Comparison of ENCODE assay signal across 33 cellular contexts in genomic region chr7:13792208-13792607, GRCh38.
"Had no signal": no experiment of that assay in that cellular context is flagged by ENCODE, and none has a peak within 500 bp of the region (broad histone marks: within the 10 kb centered on the region; RNA-seq: fewer than 3 reads in every experiment).

No MANE protein-coding gene starts in this region.

- H3K9me3 Mint-ChIP-seq: activated CD4-positive, alpha-beta memory T cell treated with anti-CD3 and anti-CD28 coated beads for 36 hours; activated CD4-positive, alpha-beta T cell treated with anti-CD3 and anti-CD28 coated beads, Interleukin-2, amount 10 ng/mL, durations not matched to agents 24 days and 14 days; activated T-cell treated with anti-CD3 and anti-CD28 coated beads, Interleukin-2, amount 50 U/mL, for 24 hours; activated T-cell treated with anti-CD3 and anti-CD28 coated beads, Interleukin-2, amount 50 U/mL, for 72 hours; activated T-helper 17 cell treated with anti-CD3 and anti-CD28 coated beads, Interleukin-2, amount 50 U/mL, for 72 hours; T-helper 2 cell treated with Interferon-gamma antibody and Interleukin-4, amounts not matched to agents 5 μg/mL and 100 μg/mL, for 36 hours had no signal

- FAIRE-seq: colon, endometrium, endothelial cell of umbilical vein, frontal cortex had no signal

- H3K4me1 ChIP-seq: body of pancreas, esophagus squamous epithelium had no signal

- H3K36me3 ChIP-seq: esophagus squamous epithelium had no signal

- H3K27me3 Mint-ChIP-seq: activated CD4-positive, alpha-beta memory T cell treated with anti-CD3 and anti-CD28 coated beads for 36 hours; activated CD4-positive, alpha-beta T cell treated with anti-CD3 and anti-CD28 coated beads for 36 hours; activated CD4-positive, alpha-beta T cell treated with anti-CD3 and anti-CD28 coated beads, Interleukin-2, amount 10 ng/mL, durations not matched to agents 24 days and 14 days; activated naive CD8-positive, alpha-beta T cell; activated T-cell treated with anti-CD3 and anti-CD28 coated beads, Interleukin-2, amount 50 U/mL, for 24 hours; activated T-helper 17 cell treated with anti-CD3 and anti-CD28 coated beads, Interleukin-2, amount 50 U/mL, for 72 hours had no signal

- H3K27ac Mint-ChIP-seq: activated CD4-positive, alpha-beta memory T cell treated with anti-CD3 and anti-CD28 coated beads for 36 hours; activated CD4-positive, alpha-beta T cell treated with anti-CD3 and anti-CD28 coated beads for 36 hours; activated CD4-positive, alpha-beta T cell treated with anti-CD3 and anti-CD28 coated beads, Interleukin-2, amount 10 ng/mL, durations not matched to agents 24 days and 14 days; activated CD8-positive, alpha-beta T cell treated with anti-CD3 and anti-CD28 coated beads, Interleukin-2, amount 10 ng/mL, durations not matched to agents 7 days and 5 days; activated naive CD8-positive, alpha-beta T cell; activated T-cell treated with anti-CD3 and anti-CD28 coated beads, Interleukin-2, amount 50 U/mL, for 24 hours; activated T-cell treated with anti-CD3 and anti-CD28 coated beads, Interleukin-2, amount 50 U/mL, for 72 hours; activated T-helper 17 cell treated with anti-CD3 and anti-CD28 coated beads, Interleukin-2, amount 50 U/mL, for 72 hours; T-helper 17 cell; T-helper 2 cell treated with Interferon-gamma antibody and Interleukin-4, amounts not matched to agents 5 μg/mL and 100 μg/mL, for 36 hours had no signal

- DNase-seq: activated CD4-positive, alpha-beta memory T cell treated with anti-CD3 and anti-CD28 coated beads for 36 hours; activated CD4-positive, alpha-beta T cell treated with anti-CD3 and anti-CD28 coated beads for 36 hours; activated CD4-positive, alpha-beta T cell treated with anti-CD3 and anti-CD28 coated beads, Interleukin-2, amount 10 ng/mL, durations not matched to agents 24 days and 14 days; activated CD4-positive, CD25-positive, alpha-beta regulatory T cell; activated CD4-positive, CD25-positive, alpha-beta regulatory T cell treated with anti-CD3 and anti-CD28 coated beads, Interleukin-2, amount 50 U/mL, for 72 hours; activated CD8-positive, alpha-beta memory T cell treated with anti-CD3 and anti-CD28 coated beads, Interleukin-2, amount 50 U/mL, for 48 hours; activated CD8-positive, alpha-beta T cell treated with anti-CD3 and anti-CD28 coated beads, Interleukin-2, amount 10 ng/mL, durations not matched to agents 7 days and 5 days; activated effector memory CD4-positive, alpha-beta T cell treated with Interleukin-2 at 50 U/mL for 16 hours; activated gamma-delta T cell treated with Interleukin-2 at 50 U/mL for 16 hours; activated naive CD4-positive, alpha-beta T cell treated with anti-CD3 and anti-CD28 coated beads, Interleukin-2, amount 50 U/mL, for 16 hours; activated naive CD4-positive, alpha-beta T cell treated with Interleukin-2 at 50 U/mL for 16 hours; activated T-cell treated with anti-CD3 and anti-CD28 coated beads for 4 hours; activated T-cell treated with anti-CD3 and anti-CD28 coated beads, Interleukin-2, amount 50 U/mL, for 24 hours; activated T-cell treated with anti-CD3 and anti-CD28 coated beads, Interleukin-2, amount 50 U/mL, for 72 hours; amniotic stem cell; aorta; body of pancreas; caudate nucleus; cortex of kidney; effector CD8-positive, alpha-beta T cell; esophagus squamous epithelium; head of caudate nucleus; hippocampal formation; T-helper 17 cell; T1000 had no signal

- H3K4me3 ChIP-seq: body of pancreas, esophagus squamous epithelium had no signal

- H3K9me3 ChIP-seq: body of pancreas, esophagus squamous epithelium had no signal

- H3K4me1 Mint-ChIP-seq: activated CD4-positive, alpha-beta T cell treated with anti-CD3 and anti-CD28 coated beads for 36 hours; activated CD4-positive, alpha-beta T cell treated with anti-CD3 and anti-CD28 coated beads, Interleukin-2, amount 10 ng/mL, durations not matched to agents 24 days and 14 days; activated T-helper 17 cell treated with anti-CD3 and anti-CD28 coated beads, Interleukin-2, amount 50 U/mL, for 72 hours; T-helper 17 cell had no signal

- H3K27ac ChIP-seq: body of pancreas, epithelial cell of prostate, esophagus squamous epithelium had no signal

- H3K27me3 ChIP-seq: body of pancreas, esophagus squamous epithelium had no signal

- ATAC-seq: activated CD4-positive, alpha-beta T cell treated with anti-CD3 and anti-CD28 coated beads for 36 hours; activated CD8-positive, alpha-beta T cell treated with anti-CD3 and anti-CD28 coated beads, Interleukin-2, amount 10 ng/mL, durations not matched to agents 7 days and 5 days; activated T-cell treated with anti-CD3 and anti-CD28 coated beads, Interleukin-2, amount 50 U/mL, for 72 hours; activated T-helper 17 cell treated with anti-CD3 and anti-CD28 coated beads, Interleukin-2, amount 50 U/mL, for 72 hours; body of pancreas; T-helper 17 cell had no signal

- H3K36me3 Mint-ChIP-seq: activated CD4-positive, alpha-beta memory T cell treated with anti-CD3 and anti-CD28 coated beads for 36 hours; activated naive CD8-positive, alpha-beta T cell had no signal

- H3K4me3 Mint-ChIP-seq: activated CD4-positive, alpha-beta memory T cell treated with anti-CD3 and anti-CD28 coated beads for 36 hours; activated CD4-positive, alpha-beta T cell treated with anti-CD3 and anti-CD28 coated beads for 36 hours; activated CD4-positive, alpha-beta T cell treated with anti-CD3 and anti-CD28 coated beads, Interleukin-2, amount 10 ng/mL, durations not matched to agents 24 days and 14 days; activated CD8-positive, alpha-beta T cell treated with anti-CD3 and anti-CD28 coated beads, Interleukin-2, amount 10 ng/mL, durations not matched to agents 7 days and 5 days; activated naive CD8-positive, alpha-beta T cell; activated T-cell treated with anti-CD3 and anti-CD28 coated beads, Interleukin-2, amount 50 U/mL, for 24 hours; activated T-cell treated with anti-CD3 and anti-CD28 coated beads, Interleukin-2, amount 50 U/mL, for 72 hours; activated T-helper 17 cell treated with anti-CD3 and anti-CD28 coated beads, Interleukin-2, amount 50 U/mL, for 72 hours; T-helper 17 cell; T-helper 2 cell treated with Interferon-gamma antibody and Interleukin-4, amounts not matched to agents 5 μg/mL and 100 μg/mL, for 36 hours had no signal
